ENCODE assay signal across 12 cellular contexts in the genomic region with DNA sequence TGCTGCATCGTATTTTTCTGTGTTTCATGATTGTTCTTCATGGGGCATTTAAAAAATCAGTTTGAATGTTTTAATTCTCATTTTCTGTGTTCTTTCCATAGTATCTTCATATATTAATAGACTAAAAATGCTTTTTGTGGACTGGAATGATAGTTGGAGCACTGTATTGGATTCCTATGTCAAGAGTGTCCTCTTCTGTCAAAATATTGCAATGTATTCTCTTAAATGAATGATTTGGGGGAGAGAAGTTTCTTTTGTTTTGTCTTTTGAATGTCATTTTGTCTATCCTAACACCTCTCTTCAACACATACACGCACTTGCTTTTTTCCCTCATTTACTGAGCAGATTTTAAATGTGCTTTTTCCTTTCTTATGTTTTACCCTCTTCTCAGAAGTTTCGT. TPM values are rescaled to one million over a fixed set of nuclear protein-coding genes. Genes with fewer than 3 reads are reported as not detected.
A peak's percentile ranks its signal among the peaks of the same experiment; 100 is the strongest.
DNase-seq lines count a peak whose midpoint lies in the region; ATAC-seq and TF ChIP-seq lines count a peak whose summit lies in the region.
"Had no signal": no experiment of that assay in that cellular context is flagged by ENCODE, and none has a peak within 500 bp of the region (broad histone marks: within the 10 kb centered on the region; RNA-seq: fewer than 3 reads in every experiment).

No MANE protein-coding gene starts in this region.

- H3K27ac Mint-ChIP-seq in activated CD8-positive, alpha-beta memory T cell treated with anti-CD3 and anti-CD28 coated beads, Interleukin-2, amount 10 ng/mL, durations not matched to agents 7 days and 5 days = peak overlapping the region; percentile 77
- H3K27ac Mint-ChIP-seq: activated CD4-positive, alpha-beta T cell treated with anti-CD3 and anti-CD28 coated beads for 36 hours had no signal

- peaks cover 50% of the 10 kb centered on the region for H3K4me1 Mint-ChIP-seq in activated CD8-positive, alpha-beta memory T cell treated with anti-CD3 and anti-CD28 coated beads, Interleukin-2, amount 10 ng/mL, durations not matched to agents 7 days and 5 days

- H3K4me3 Mint-ChIP-seq in activated CD8-positive, alpha-beta memory T cell treated with anti-CD3 and anti-CD28 coated beads, Interleukin-2, amount 10 ng/mL, durations not matched to agents 7 days and 5 days = peak overlapping the region; percentile 60
- H3K4me3 Mint-ChIP-seq: activated CD4-positive, alpha-beta T cell treated with anti-CD3 and anti-CD28 coated beads for 36 hours had no signal

- H3K4me3 ChIP-seq in dorsolateral prefrontal cortex = no peak overlapping the region
- H3K4me3 ChIP-seq: BLaER1 treated with 17β-estradiol and CSF1 and Interleukin-3, amounts not matched to agents 10 nM and 100 nM had no signal

- H3K36me3 Mint-ChIP-seq in activated CD8-positive, alpha-beta memory T cell treated with anti-CD3 and anti-CD28 coated beads, Interleukin-2, amount 10 ng/mL, durations not matched to agents 7 days and 5 days = peaks cover 17% of the 10 kb centered on the region

- H3K27me3 Mint-ChIP-seq in activated CD8-positive, alpha-beta memory T cell treated with anti-CD3 and anti-CD28 coated beads, Interleukin-2, amount 10 ng/mL, durations not matched to agents 7 days and 5 days = no peaks in the 10 kb centered on the region

- H3K27ac ChIP-seq in dorsolateral prefrontal cortex = peak overlapping the region in 6 of 59 donors; percentile 0 to 8 (median 4)
- H3K27ac ChIP-seq: BLaER1 treated with 17β-estradiol and CSF1 and Interleukin-3, amounts not matched to agents 10 nM and 100 nM had no signal

- no peaks in the 10 kb centered on the region for H3K27me3 ChIP-seq in dorsolateral prefrontal cortex
- H3K27me3 ChIP-seq: BLaER1 treated with 17β-estradiol and CSF1 and Interleukin-3, amounts not matched to agents 10 nM and 100 nM had no signal

- peaks cover 4% of the 10 kb centered on the region for H3K9me3 Mint-ChIP-seq in activated CD8-positive, alpha-beta memory T cell treated with anti-CD3 and anti-CD28 coated beads, Interleukin-2, amount 10 ng/mL, durations not matched to agents 7 days and 5 days (ENCODE audit: low read depth)

- no peak for DNase-seq in activated CD8-positive, alpha-beta memory T cell treated with anti-CD3 and anti-CD28 coated beads, Interleukin-2, amount 10 ng/mL, durations not matched to agents 7 days and 5 days
- no peak for DNase-seq in activated CD8-positive, alpha-beta memory T cell treated with anti-CD3 and anti-CD28 coated beads for 24 hours
- DNase-seq in NCI-H460 (ENCODE audit: extremely low read depth, low read depth) (peak; percentile 12), dorsolateral prefrontal cortex (no peak), putamen (ENCODE audit: low spot score) (peak; percentile 21), cardiac septum (ENCODE audit: low spot score) (no peak)
- DNase-seq in stimulated activated naive CD4-positive, alpha-beta T cell treated with Interleukin-2 at 50 U/mL for 16 hours (lab: John Stamatoyannopoulos, UW) = no peak
- DNase-seq: activated CD4-positive, alpha-beta T cell treated with anti-CD3 and anti-CD28 coated beads for 36 hours; NCI-H446 treated with DMSO at 0.1 percent for 48 hours; stimulated activated CD4-positive, alpha-beta T cell treated with anti-CD3 and anti-CD28 coated beads, Interleukin-4, amount 100 ng/mL, for 1 hour had no signal

- CTCF ChIA-PET in activated CD8-positive, alpha-beta memory T cell treated with anti-CD3 and anti-CD28 coated beads, Interleukin-2, amount 10 ng/mL, durations not matched to agents 7 days and 5 days (lab: Charles Lee) = interaction anchor here (1.4 to 1.9 kb wide), 3 partner anchors 135 to 348 kb away, joined by 3 to 14 read pairs (median 4); no protein-coding TSS in a partner anchor

- TF ChIP-seq CTCF in dorsolateral prefrontal cortex (IDR thresholded peaks at IDR 0.05 in 54 of 56, conservative IDR thresholded peaks at IDR 0.05 in 2 of 56; ENCODE audit: low read depth in 1 of 56, partially characterized antibody in 56 of 56) = peak in 46 of 56 donors; percentile 12 to 74 (median 46)

- ATAC-seq in activated CD8-positive, alpha-beta memory T cell treated with anti-CD3 and anti-CD28 coated beads, Interleukin-2, amount 10 ng/mL, durations not matched to agents 7 days and 5 days = no peak
- no peak for ATAC-seq in HG03439 (IDR thresholded peaks at IDR 0.05; ENCODE audit: unreplicated experiment)
- ATAC-seq: activated CD4-positive, alpha-beta T cell treated with anti-CD3 and anti-CD28 coated beads for 36 hours had no signal

- intact Hi-C loops in dorsolateral prefrontal cortex (cut with DNase I) = loop anchor here in 1 of 2 donors (10.0 kb wide), 2 partner anchors 54 to 266 kb away; no protein-coding TSS in a partner anchor
- intact Hi-C loops in cardiac septum (cut with DNase I) = no loop called here

RNA-seq across cellular contexts. Expression of gene EIF2S3B, which starts 4.7 kb away (rescaled TPM):
- total RNA-seq in activated CD8-positive, alpha-beta memory T cell treated with anti-CD3 and anti-CD28 coated beads, Interleukin-2, amount 10 ng/mL, durations not matched to agents 7 days and 5 days = under 1 TPM; 0.58 to 0.87 TPM
- total RNA-seq in NCI-H460 (2014; rRNA removed; shearing (Covaris generic)) = 2.5 TPM in 2 replicates
- 0.56 and 1.4 TPM in 2 replicates for polyA plus RNA-seq in NCI-H460 (2014; cell fraction: nucleus; rRNA removed)
- total RNA-seq in dorsolateral prefrontal cortex (1 to 10 TPM in 9 of 120 experiments, under 1 TPM in 22, not detected in 89; 0.22 to 2.2 (median 0.62) TPM), cardiac septum (0.62 TPM)

RNA-seq across cellular contexts. Expression of gene KLRC1, which starts 47.9 kb away (rescaled TPM):
- total RNA-seq in activated CD8-positive, alpha-beta memory T cell treated with anti-CD3 and anti-CD28 coated beads, Interleukin-2, amount 10 ng/mL, durations not matched to agents 7 days and 5 days = 10 to 100 TPM; 15.9 to 17.8 TPM
- 0.25 TPM in 1 of 2 replicates, not detected in the other for total RNA-seq in NCI-H460 (2014; rRNA removed; shearing (Covaris generic))
- polyA plus RNA-seq in NCI-H460 (2014; cell fraction: nucleus; rRNA removed) = not detected in 2 replicates
- total RNA-seq in dorsolateral prefrontal cortex (1 to 10 TPM in 17 of 120 experiments, under 1 TPM in 27, not detected in 76; 0.31 to 4.0 (median 0.78) TPM), cardiac septum (0.16 TPM)

Comparison
In these comparisons a context has a peak if more than half of its experiments do, and no peak if none do; other contexts are left out.
1. DNase-seq: peak in NCI-H460 (single experiment) and putamen (single experiment); none in activated CD8-positive, alpha-beta memory T cell treated with anti-CD3 and anti-CD28 coated beads, Interleukin-2, amount 10 ng/mL, durations not matched to agents 7 days and 5 days (single experiment), activated CD8-positive, alpha-beta memory T cell treated with anti-CD3 and anti-CD28 coated beads for 24 hours (single experiment), dorsolateral prefrontal cortex (0 of 10), cardiac septum (single experiment) and stimulated activated naive CD4-positive, alpha-beta T cell treated with Interleukin-2 at 50 U/mL for 16 hours (single experiment).